ENCODE assay signal across 13 cellular contexts in the genomic region with DNA sequence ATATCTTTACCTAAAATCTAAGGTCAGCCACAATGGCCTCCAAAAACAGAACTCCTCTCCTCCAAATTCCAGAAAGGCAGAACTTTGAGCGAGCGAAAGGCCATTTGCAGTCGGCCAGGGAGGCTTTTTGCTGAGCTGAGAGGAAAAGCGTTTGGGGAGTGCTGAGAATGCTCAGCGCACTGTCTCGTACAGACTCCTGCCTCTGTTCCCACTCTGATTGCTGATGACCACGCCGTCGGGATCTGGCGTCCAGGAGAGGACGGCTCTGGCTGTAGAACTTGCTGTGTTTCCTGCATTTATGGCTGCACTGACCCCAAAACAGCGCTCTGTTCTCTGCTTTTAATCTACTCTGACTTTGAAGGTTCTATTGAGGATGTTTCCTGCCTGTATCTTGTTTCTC.
A peak's percentile ranks its signal among the peaks of the same experiment; 100 is the strongest.
DNase-seq lines count a peak whose midpoint lies in the region; ATAC-seq and TF ChIP-seq lines count a peak whose summit lies in the region.
"Had no signal": no experiment of that assay in that cellular context is flagged by ENCODE, and none has a peak within 500 bp of the region (broad histone marks: within the 10 kb centered on the region; RNA-seq: fewer than 3 reads in every experiment).

No MANE protein-coding gene starts in this region.

- no peaks in the 10 kb centered on the region for H3K36me3 Mint-ChIP-seq in activated T-cell treated with anti-CD3 and anti-CD28 coated beads, Interleukin-2, amount 50 U/mL, for 4 hours (ENCODE audit: insufficient read depth)
- H3K36me3 Mint-ChIP-seq in T-cell = no peaks in the 10 kb centered on the region

- TF ChIP-seq POLR2A in testis (IDR thresholded peaks at IDR 0.05) = no peak

- no peaks in the 10 kb centered on the region for H3K27me3 ChIP-seq in muscle layer of duodenum (ENCODE audit: low read depth, low read length)
- H3K27me3 ChIP-seq in testis = no peaks in the 10 kb centered on the region
- peaks cover 96% of the 10 kb centered on the region for H3K27me3 ChIP-seq in smooth muscle cell (ENCODE audit: low read depth)
- H3K27me3 ChIP-seq: colonic mucosa had no signal

- peak overlapping the region; percentile 2 for H3K4me3 Mint-ChIP-seq in activated T-cell treated with anti-CD3 and anti-CD28 coated beads, Interleukin-2, amount 50 U/mL, for 4 hours
- peak overlapping the region in 2 of 3 donors; percentile 17 to 53 for H3K4me3 Mint-ChIP-seq in T-cell

- intact Hi-C loops in testis (cut with DNase I; ENCODE audit: low total_unique reads) = no loop called here

- H3K36me3 ChIP-seq in muscle layer of duodenum (ENCODE audit: control insufficient read depth in 1 of 2, insufficient read depth in 2 of 2, low read length in 2 of 2) = no peaks in the 10 kb centered on the region
- H3K36me3 ChIP-seq in testis (ENCODE audit: low read depth, missing control alignments) = no peaks in the 10 kb centered on the region
- no peaks in the 10 kb centered on the region for H3K36me3 ChIP-seq in smooth muscle cell (ENCODE audit: low read depth)
- H3K36me3 ChIP-seq: colonic mucosa had no signal

- H3K4me1 ChIP-seq in muscle layer of duodenum (ENCODE audit: control insufficient read depth in 1 of 2, insufficient read depth in 2 of 2, low read length in 2 of 2) (peaks cover 0 to 3% of the 10 kb centered on the region in 2 donors), testis (no peaks in the 10 kb centered on the region), smooth muscle cell (ENCODE audit: low read depth) (no peaks in the 10 kb centered on the region)
- H3K4me1 ChIP-seq: colonic mucosa had no signal

- peak overlapping the region; percentile 0 to 24 for H3K27ac Mint-ChIP-seq in T-cell

- no peak overlapping the region for H3K4me2 ChIP-seq in smooth muscle cell

- CTCF ChIA-PET in T-cell (lab: Charles Lee) = no interaction called here

- H3K4me3 ChIP-seq in muscle layer of duodenum (ENCODE audit: low read depth in 1 of 2, low read length in 2 of 2) (peak overlapping the region in 1 of 2 donors; percentile 7), testis (no peak overlapping the region), smooth muscle cell (no peak overlapping the region)
- H3K4me3 ChIP-seq: colonic mucosa had no signal

- POLR2A ChIA-PET in T-cell (lab: Charles Lee) = no interaction called here

- H3F3A ChIP-seq in smooth muscle cell (ENCODE audit: low read depth) = no peaks in the 10 kb centered on the region

- no peaks in the 10 kb centered on the region for H4K20me1 ChIP-seq in smooth muscle cell (ENCODE audit: low read depth)

- H3K27ac ChIP-seq in muscle layer of duodenum (ENCODE audit: low read length) (peak overlapping the region; percentile 31), testis (no peak overlapping the region), smooth muscle cell (ENCODE audit: low read depth) (no peak overlapping the region)
- H3K27ac ChIP-seq: colonic mucosa had no signal

- DNase-seq in activated T-cell treated with anti-CD3 and anti-CD28 coated beads, Interleukin-2, amount 50 U/mL, for 4 hours = no peak
- no peak for DNase-seq in activated T-cell treated with anti-CD3 and anti-CD28 coated beads, Interleukin-2, amount 50 U/mL, for 48 hours
- no peak for DNase-seq in T-cell
- DNase-seq in testis = peak; percentile 16
- DNase-seq in smooth muscle cell (lab: John Stamatoyannopoulos, UW; ENCODE audit: unreplicated experiment) = no peak
- DNase-seq in NOMO-1 (lab: John Stamatoyannopoulos, UW; ENCODE audit: unreplicated experiment in 2 of 2) = no peak
- no peak for DNase-seq in stimulated activated CD4-positive, alpha-beta T cell treated with anti-CD3 and anti-CD28 coated beads, Interleukin-2, amount 100 ng/mL, for 24 hours
- DNase-seq: 8988T; activated T-cell treated with anti-CD3 and anti-CD28 coated beads for 4 hours; colonic mucosa; NCI-H1092; stimulated activated CD4-positive, alpha-beta T cell treated with anti-CD3 and anti-CD28 coated beads, Interleukin-4, amount 100 ng/mL, for 24 hours had no signal

- H3K9me3 ChIP-seq in muscle layer of duodenum (ENCODE audit: control insufficient read depth in 1 of 2, low read length in 2 of 2) (no peaks in the 10 kb centered on the region), testis (no peaks in the 10 kb centered on the region), smooth muscle cell (replicated peaks; ENCODE audit: low read depth) (no peaks in the 10 kb centered on the region)
- H3K9me3 ChIP-seq: colonic mucosa had no signal

- no peak for ATAC-seq in activated T-cell treated with anti-CD3 and anti-CD28 coated beads, Interleukin-2, amount 50 U/mL, for 4 hours
- ATAC-seq in T-cell (replicated peaks in 1 of 4) = no peak

- TF ChIP-seq CTCF in testis (IDR thresholded peaks at IDR 0.05) = no peak
- no peak for TF ChIP-seq CTCF in smooth muscle cell (IDR thresholded peaks at IDR 0.05; ENCODE audit: borderline replicate concordance, insufficient read depth, poor library complexity, severe bottlenecking)

- no peak overlapping the region for H2AFZ ChIP-seq in smooth muscle cell (ENCODE audit: low read depth)

- no peaks in the 10 kb centered on the region for H3K9me3 Mint-ChIP-seq in activated T-cell treated with anti-CD3 and anti-CD28 coated beads, Interleukin-2, amount 50 U/mL, for 4 hours
- H3K9me3 Mint-ChIP-seq in T-cell = no peaks in the 10 kb centered on the region

- peaks cover 23% of the 10 kb centered on the region for H3K27me3 Mint-ChIP-seq in activated T-cell treated with anti-CD3 and anti-CD28 coated beads, Interleukin-2, amount 50 U/mL, for 4 hours (ENCODE audit: low read depth)
- peaks cover 17 to 27% of the 10 kb centered on the region in 2 donors for H3K27me3 Mint-ChIP-seq in T-cell

- 22 to 24% methylated on average over 12 of the region's 12 CpGs for WGBS in testis, 2 donors
- WGBS in smooth muscle cell (ENCODE audit: low lambda C conversion rate) = 80% methylated on average over 12 of the region's 12 CpGs

- H3K9ac ChIP-seq in smooth muscle cell (ENCODE audit: low read depth) = no peak overlapping the region

- no peaks in the 10 kb centered on the region for H3K79me2 ChIP-seq in smooth muscle cell (ENCODE audit: low read depth)

- peaks cover 11% of the 10 kb centered on the region for H3K4me1 Mint-ChIP-seq in activated T-cell treated with anti-CD3 and anti-CD28 coated beads, Interleukin-2, amount 50 U/mL, for 4 hours (ENCODE audit: low read depth)
- peaks cover 12 to 20% (median 13%) of the 10 kb centered on the region in 3 donors for H3K4me1 Mint-ChIP-seq in T-cell
